Comparison of ENCODE assay signal across 22 cellular contexts in the genomic region with DNA sequence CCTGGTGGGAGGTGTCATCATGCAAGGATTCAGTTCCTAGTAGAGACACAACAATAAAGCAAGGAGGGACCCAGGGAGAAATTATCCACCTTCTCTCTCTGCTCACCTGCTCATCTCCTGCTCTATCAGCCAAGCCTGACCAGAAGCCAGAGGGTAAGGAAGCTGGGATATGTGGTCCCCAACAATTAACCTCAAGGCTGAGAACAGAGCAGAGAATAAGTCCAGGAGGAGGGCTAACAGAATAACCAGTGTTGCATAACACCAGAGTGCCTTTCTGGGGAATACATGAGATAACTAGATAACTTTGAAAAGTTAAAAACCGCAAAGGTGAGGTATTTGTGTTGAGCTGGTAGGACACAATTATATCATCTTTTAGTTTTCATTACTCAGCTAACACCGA.
A peak's percentile ranks its signal among the peaks of the same experiment; 100 is the strongest.
DNase-seq lines count a peak whose midpoint lies in the region; ATAC-seq and TF ChIP-seq lines count a peak whose summit lies in the region.
"Had no signal": no experiment of that assay in that cellular context is flagged by ENCODE, and none has a peak within 500 bp of the region (broad histone marks: within the 10 kb centered on the region; RNA-seq: fewer than 3 reads in every experiment).

No MANE protein-coding gene starts in this region.

- H3K9ac ChIP-seq in BLaER1: no peak overlapping the region
- H3K9ac ChIP-seq: GM23248 had no signal

- in situ Hi-C loops in Caki2 (cut with HindIII; ENCODE audit: low pct_unique_long_range_greater_than_20kb, low sequenced_read_pairs): no loop called here

- 86 to 93% (median 89%) methylated on average over 2 of the region's 2 CpGs for WGBS in psoas muscle, 3 donors

- H3K27ac Mint-ChIP-seq in nephron progenitor cell: no peak overlapping the region
- H3K27ac Mint-ChIP-seq: CD4-positive, CD25-positive, alpha-beta regulatory T cell; CD8-positive, alpha-beta T cell had no signal

- intact Hi-C loops in psoas muscle (cut with DNase I): no loop called here

- peak overlapping the region; percentile 1; the same call in 1 of the 2 replicates for H3K4me2 ChIP-seq in BLaER1
- H3K4me2 ChIP-seq: A549 had no signal

- H3K27ac ChIP-seq in BLaER1 (no peak overlapping the region), psoas muscle (no peak overlapping the region)
- H3K27ac ChIP-seq: A549, C4-2B, GM23248 had no signal

- peaks cover 17% of the 10 kb centered on the region for H3K4me1 Mint-ChIP-seq in nephron progenitor cell
- H3K4me1 Mint-ChIP-seq: CD4-positive, CD25-positive, alpha-beta regulatory T cell had no signal

- H3K9me3 Mint-ChIP-seq in nephron progenitor cell: peaks cover 23% of the 10 kb centered on the region
- H3K9me3 Mint-ChIP-seq: CD8-positive, alpha-beta T cell had no signal

- H4K20me1 ChIP-seq in BLaER1: no peaks in the 10 kb centered on the region

- H3K4me1 ChIP-seq in BLaER1 (peaks cover 33% of the 10 kb centered on the region), psoas muscle (no peaks in the 10 kb centered on the region)
- H3K4me1 ChIP-seq: A549, BE2C, Caco-2 had no signal

- H3K4me3 Mint-ChIP-seq in nephron progenitor cell: no peak overlapping the region
- H3K4me3 Mint-ChIP-seq: CD4-positive, CD25-positive, alpha-beta regulatory T cell; CD8-positive, alpha-beta T cell had no signal

- DNase-seq in Caki2 (ENCODE audit: low read depth): peak; percentile 51
- DNase-seq in RPMI8226: peak; percentile 59
- peak; percentile 36 for DNase-seq in renal cortical epithelial cell (ENCODE audit: low read depth)
- DNase-seq in psoas muscle: no peak
- no peak for DNase-seq in nephron progenitor cell
- DNase-seq: 8988T; ACHN; AML-193; BE2C; Caco-2; CD4-positive, CD25-positive, alpha-beta regulatory T cell; CD8-positive, alpha-beta T cell; DMS53; DMS79 treated with DMSO at 0.1 percent for 48 hours; GF-D8; GM23248; H7; HCEC 1CT had no signal

- no peaks in the 10 kb centered on the region for H3K36me3 ChIP-seq in BLaER1
- no peaks in the 10 kb centered on the region for H3K36me3 ChIP-seq in psoas muscle (ENCODE audit: insufficient read depth in 1 of 2, low read depth in 1 of 2)
- H3K36me3 ChIP-seq: BE2C had no signal

- H3K4me3 ChIP-seq in BLaER1 (no peak overlapping the region), psoas muscle (no peak overlapping the region)
- H3K4me3 ChIP-seq: A549, GM23248 had no signal

- H3K27me3 Mint-ChIP-seq in nephron progenitor cell (ENCODE audit: low read depth, poor library complexity): peaks cover 13% of the 10 kb centered on the region

- H3K36me3 Mint-ChIP-seq in nephron progenitor cell (ENCODE audit: low read depth): no peaks in the 10 kb centered on the region
- H3K36me3 Mint-ChIP-seq: CD4-positive, CD25-positive, alpha-beta regulatory T cell; CD8-positive, alpha-beta T cell had no signal

- TF ChIP-seq CTCF in psoas muscle (IDR thresholded peaks at IDR 0.05) (no peak), nephron progenitor cell (IDR thresholded peaks at IDR 0.05) (no peak)

- H3K9me3 ChIP-seq in BLaER1: no peaks in the 10 kb centered on the region
- no peaks in the 10 kb centered on the region for H3K9me3 ChIP-seq in psoas muscle
- H3K9me3 ChIP-seq: A549, BE2C, Caco-2 had no signal

- H3K27me3 ChIP-seq in BLaER1 (no peaks in the 10 kb centered on the region), psoas muscle (ENCODE audit: insufficient read depth in 3 of 3, low read length in 2 of 3) (peaks cover 0 to 2% (median 0%) of the 10 kb centered on the region in 3 donors)
- H3K27me3 ChIP-seq: BE2C had no signal

- no peak for ATAC-seq in HG03565 (IDR thresholded peaks at IDR 0.05; ENCODE audit: unreplicated experiment)
- ATAC-seq in psoas muscle: no peak
- ATAC-seq: A549; CD8-positive, alpha-beta T cell had no signal

Comparison
In these comparisons a context has a peak if more than half of its experiments do, and no peak if none do; other contexts are left out.
1. DNase-seq: peak in Caki2 (single experiment), RPMI8226 (single experiment) and renal cortical epithelial cell (single experiment); none in psoas muscle (0 of 2) and nephron progenitor cell (single experiment).